In the genomic region with DNA sequence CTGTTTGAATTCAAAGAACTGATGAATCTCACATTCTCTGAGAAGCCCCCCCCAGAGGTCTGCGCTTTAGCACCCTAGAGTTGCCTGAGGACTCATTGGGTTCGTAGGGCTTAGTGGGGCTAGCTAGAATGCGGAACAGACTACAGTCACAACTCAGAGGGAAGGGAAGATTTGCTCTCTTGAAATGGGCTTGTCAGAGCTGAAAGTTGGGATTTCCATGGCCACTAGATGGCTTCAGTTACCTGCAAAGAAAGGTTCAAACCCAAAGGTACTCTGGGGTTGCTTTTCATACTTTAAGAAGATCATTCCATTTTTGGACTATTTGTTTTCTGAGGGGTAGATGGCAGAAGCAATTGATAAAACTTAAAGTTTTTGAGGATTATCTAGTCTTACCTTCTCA, we compare ENCODE assay signal across 9 cellular contexts.
DNase-seq lines count a peak whose midpoint lies in the region; ATAC-seq and TF ChIP-seq lines count a peak whose summit lies in the region.
"Had no signal": no experiment of that assay in that cellular context is flagged by ENCODE, and none has a peak within 500 bp of the region (broad histone marks: within the 10 kb centered on the region; RNA-seq: fewer than 3 reads in every experiment).

No MANE protein-coding gene starts in this region.

- no peaks in the 10 kb centered on the region for H3K4me1 Mint-ChIP-seq in activated T-cell treated with anti-CD3 and anti-CD28 coated beads, Interleukin-2, amount 50 U/mL, for 24 hours (ENCODE audit: low read depth)

- CTCF ChIA-PET in BJ (lab: Yijun Ruan, JAX) (interaction anchor here (0.7 to 1.2 kb wide), 6 partner anchors 11 to 736 kb away, joined by 3 to 4 read pairs (median 3); no protein-coding TSS in a partner anchor), HCT116 (lab: Charles Lee) (interaction anchor here (0.6 to 1.6 kb wide), 9 partner anchors 22 to 754 kb away, joined by 3 to 5 read pairs (median 3); no protein-coding TSS in a partner anchor)

- RAD21 ChIA-PET in HCT116 (lab: Charles Lee; ENCODE audit: low non-redundant PET in 1 of 2, low total read pairs in 2 of 2, uncharacterized antibody in 2 of 2, unreplicated experiment in 2 of 2), result no interaction called here

- no peaks in the 10 kb centered on the region for H3K9me2 ChIP-seq in HCT116 (ENCODE audit: insufficient read depth)

- H3K27ac ChIP-seq in HCT116 (ENCODE audit: low read depth, low read length) (no peak overlapping the region), OCI-LY3 (ENCODE audit: low read length) (no peak overlapping the region)

- peak; percentile 48 for TF ChIP-seq CTCF in BJ (IDR thresholded peaks at IDR 0.05; ENCODE audit: insufficient read depth, low read depth, low read length)
- peak; percentile 20 to 66 (median 59); a peak in 5 of 6 replicates for TF ChIP-seq CTCF in HCT116 (IDR thresholded peaks at IDR 0.05 in 2 of 3, conservative IDR thresholded peaks at IDR 0.05 in 1 of 3; ENCODE audit: borderline replicate concordance in 1 of 3, insufficient read depth in 1 of 3, low read depth in 2 of 3, low read length in 2 of 3)
- peak; percentile 56 for TF ChIP-seq CTCF in OCI-LY3 (IDR thresholded peaks at IDR 0.05; ENCODE audit: low read depth, low read length)

- ATAC-seq in HCT116 (peak; percentile 73), HG03354 (IDR thresholded peaks at IDR 0.05; ENCODE audit: poor library complexity, severe bottlenecking, unreplicated experiment) (no peak), HG03460 (IDR thresholded peaks at IDR 0.05; ENCODE audit: unreplicated experiment) (no peak)

- no peaks in the 10 kb centered on the region for H3K36me3 Mint-ChIP-seq in activated T-cell treated with anti-CD3 and anti-CD28 coated beads, Interleukin-2, amount 50 U/mL, for 24 hours (ENCODE audit: low read depth)

- H3K36me3 ChIP-seq in BJ (ENCODE audit: control insufficient read depth, insufficient read depth, low read length) (no peaks in the 10 kb centered on the region), HCT116 (ENCODE audit: control insufficient read depth in 1 of 2, insufficient read depth in 2 of 2, low read length in 2 of 2) (no peaks in the 10 kb centered on the region), OCI-LY3 (replicated peaks; ENCODE audit: low read depth, low read length) (peaks cover 4% of the 10 kb centered on the region)

- no peak overlapping the region for H2AFZ ChIP-seq in HCT116 (ENCODE audit: low read depth, low read length, poor library complexity, severe bottlenecking)
- H2AFZ ChIP-seq in OCI-LY3 (ENCODE audit: low read depth, low read length), result no peak overlapping the region

- H3K4me3 ChIP-seq in BJ (ENCODE audit: low read depth, low read length) (no peak overlapping the region), HCT116 (replicated peaks in 1 of 2; ENCODE audit: low read depth in 1 of 2, low read length in 2 of 2) (no peak overlapping the region), OCI-LY3 (ENCODE audit: low read length) (no peak overlapping the region)

- BruUV-seq in HCT116 (replicated peaks; lab: Mats Ljungman, UMichigan), result no TSS peak

- H3K9me3 Mint-ChIP-seq in activated T-cell treated with anti-CD3 and anti-CD28 coated beads, Interleukin-2, amount 50 U/mL, for 24 hours, result no peaks in the 10 kb centered on the region

- H3K9me3 ChIP-seq in HCT116 (ENCODE audit: control insufficient read depth in 1 of 2, insufficient read depth in 1 of 2, low read depth in 1 of 2, low read length in 2 of 2) (no peaks in the 10 kb centered on the region), OCI-LY3 (ENCODE audit: insufficient read depth, low read length) (no peaks in the 10 kb centered on the region)

- no peaks in the 10 kb centered on the region for H3K79me2 ChIP-seq in HCT116 (ENCODE audit: insufficient read depth, low read length)
- no peaks in the 10 kb centered on the region for H3K79me2 ChIP-seq in OCI-LY3 (ENCODE audit: low read length)

- H3K4me3 Mint-ChIP-seq in activated T-cell treated with anti-CD3 and anti-CD28 coated beads, Interleukin-2, amount 50 U/mL, for 24 hours, result no peak overlapping the region

- H3K27me3 ChIP-seq in BJ (ENCODE audit: control insufficient read depth, insufficient read depth, low read length) (no peaks in the 10 kb centered on the region), HCT116 (ENCODE audit: insufficient read depth, low read length) (no peaks in the 10 kb centered on the region), OCI-LY3 (ENCODE audit: low read depth, low read length) (no peaks in the 10 kb centered on the region)

- POLR2A ChIA-PET in BJ (lab: Charles Lee) (no interaction called here), HCT116 (lab: Charles Lee) (no interaction called here)

- H3K4me2 ChIP-seq in HCT116 (ENCODE audit: low read length) (no peak overlapping the region), OCI-LY3 (ENCODE audit: low read length) (no peak overlapping the region)

- no peaks in the 10 kb centered on the region for H4K20me1 ChIP-seq in HCT116 (ENCODE audit: insufficient read depth)
- H4K20me1 ChIP-seq in OCI-LY3 (ENCODE audit: insufficient read depth, low read length), result no peaks in the 10 kb centered on the region

- no peak overlapping the region for H3K27ac Mint-ChIP-seq in activated T-cell treated with anti-CD3 and anti-CD28 coated beads, Interleukin-2, amount 50 U/mL, for 24 hours

- TF ChIP-seq POLR2A in HCT116 (IDR thresholded peaks at IDR 0.05; ENCODE audit: borderline replicate concordance, extremely low read depth, insufficient read depth, insufficient read length), result no peak

- intact Hi-C loops in HCT116 (cut with micrococcal nuclease), result no loop called here

- peak; percentile 62 for TF ChIP-seq RAD21 in HCT116 (IDR thresholded peaks at IDR 0.05; ENCODE audit: low read depth)

- no peaks in the 10 kb centered on the region for H3K4me1 ChIP-seq in HCT116 (ENCODE audit: control insufficient read depth in 1 of 2, insufficient read depth in 2 of 2, low read length in 2 of 2)
- H3K4me1 ChIP-seq in OCI-LY3 (ENCODE audit: low read length), result peaks cover 18% of the 10 kb centered on the region; the same call in 1 of the 2 replicates

- H3K27me3 Mint-ChIP-seq in activated T-cell treated with anti-CD3 and anti-CD28 coated beads, Interleukin-2, amount 50 U/mL, for 24 hours, result no peaks in the 10 kb centered on the region

- DNase-seq in BJ (ENCODE audit: low read depth) (no peak), HCT116 (ENCODE audit: low read depth, low spot score) (peak; percentile 19), glomerular visceral epithelial cell (ENCODE audit: extremely low spot score) (peak; percentile 3), activated T-cell treated with anti-CD3 and anti-CD28 coated beads for 4 hours (no peak)
- no peak for DNase-seq in activated T-cell treated with anti-CD3 and anti-CD28 coated beads, Interleukin-2, amount 50 U/mL, for 24 hours
- DNase-seq: T-helper 9 cell had no signal

- H3K9ac ChIP-seq in HCT116 (ENCODE audit: low read length), result no peak overlapping the region
- H3K9ac ChIP-seq in OCI-LY3 (ENCODE audit: low read length), result no peak overlapping the region

TF ChIP-seq in HCT116, 20 proteins besides CTCF, POLR2A, EP300 and RAD21:
- no peak for TF ChIP-seq ATF3 (IDR thresholded peaks at IDR 0.05)
- TF ChIP-seq MAX (IDR thresholded peaks at IDR 0.05), result no peak

Comparison
In these comparisons a context has a peak if more than half of its experiments do, and no peak if none do; other contexts are left out.
1. DNase-seq: peak in HCT116 (single experiment) and glomerular visceral epithelial cell (single experiment); none in BJ (single experiment), activated T-cell treated with anti-CD3 and anti-CD28 coated beads, Interleukin-2, amount 50 U/mL, for 24 hours (single experiment) and activated T-cell treated with anti-CD3 and anti-CD28 coated beads for 4 hours (single experiment).
2. Peak in every context shown above with its lines, with median percentiles within 50 percentile points of each other: CTCF ChIP-seq.